Comparison of ENCODE assay signal across 11 cellular contexts in the genomic region with DNA sequence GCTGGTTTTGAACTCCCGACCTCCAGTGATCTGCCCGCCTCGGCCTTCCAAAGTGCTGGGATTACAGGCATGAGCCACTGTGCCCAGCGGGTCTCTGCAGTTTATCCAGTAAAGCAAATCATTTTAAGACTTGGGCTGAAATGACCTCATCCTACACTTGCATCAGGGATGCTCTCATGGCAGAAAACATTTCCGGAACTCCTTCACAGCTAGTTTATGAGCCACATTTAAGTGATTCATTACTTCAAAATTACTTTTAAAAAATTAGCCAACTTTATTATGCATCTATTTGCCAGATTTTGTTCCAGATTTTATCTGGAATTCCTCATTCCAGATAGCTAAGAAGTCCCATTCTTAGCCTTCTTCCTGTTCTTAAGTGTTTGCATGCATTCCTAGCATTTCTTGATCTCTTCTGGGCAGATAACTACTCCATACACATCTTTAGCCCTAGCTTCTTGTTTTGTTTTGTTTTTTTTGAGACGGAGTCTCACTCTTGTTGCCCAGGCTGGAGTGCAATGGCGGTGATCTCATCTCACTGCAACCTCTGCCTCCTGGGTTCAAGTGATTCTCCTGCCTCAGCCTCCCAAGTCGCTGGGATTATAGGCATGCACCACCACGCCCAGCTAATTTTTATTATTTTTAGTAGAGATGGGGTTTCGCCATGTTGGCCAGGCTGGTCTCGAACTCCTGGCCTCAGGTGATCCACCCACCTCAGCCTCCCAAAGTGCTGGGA. TPM values are rescaled to one million over a fixed set of nuclear protein-coding genes. Genes with fewer than 3 reads are reported as not detected.
DNase-seq lines count a peak whose midpoint lies in the region; ATAC-seq and TF ChIP-seq lines count a peak whose summit lies in the region.
"Not testable (repeated sequence)": the region's sequence is repeated elsewhere in the genome, so short reads cannot be mapped to it uniquely, and the experiment has no call there.
"Had no signal": no experiment of that assay in that cellular context is flagged by ENCODE, and none has a peak within 500 bp of the region (broad histone marks: within the 10 kb centered on the region; RNA-seq: fewer than 3 reads in every experiment).

No MANE protein-coding gene starts in this region.

- H3K4me1 Mint-ChIP-seq in Caco-2 (ENCODE audit: low read depth, unreplicated experiment): peaks cover 22% of the 10 kb centered on the region

- not testable (repeated sequence) for H3K27me3 Mint-ChIP-seq in Caco-2 (ENCODE audit: insufficient read depth, unreplicated experiment)

- peak; percentile 65 for ATAC-seq in upper lobe of right lung

- not testable (repeated sequence) for H2AFZ ChIP-seq in mammary epithelial cell (ENCODE audit: low read depth, low read length); hepatocyte

- not testable (repeated sequence) for H4K20me1 ChIP-seq in mammary epithelial cell (ENCODE audit: insufficient read depth, low read length); hepatocyte (ENCODE audit: insufficient read depth, poor library complexity, severe bottlenecking)

- H3K36me3 ChIP-seq in Caco-2 (ENCODE audit: control insufficient read depth, insufficient read depth, low read length); SJSA1; mammary epithelial cell (ENCODE audit: insufficient read depth, low read length); hepatocyte (replicated peaks; ENCODE audit: insufficient read depth, low read depth); upper lobe of right lung: not testable (repeated sequence)

- H3K4me3 Mint-ChIP-seq in Caco-2 (ENCODE audit: unreplicated experiment): not testable (repeated sequence)

- intact Hi-C loops in Caco-2 (cut with micrococcal nuclease; ENCODE audit: unreplicated experiment); mammary epithelial cell (cut with micrococcal nuclease): not testable (repeated sequence)
- intact Hi-C loops in upper lobe of right lung (cut with DNase I): loop anchor here (10.0 kb wide), 1 partner anchor 268 kb away; a partner anchor contains a TSS

- CTCF ChIA-PET in Caco-2 (lab: Charles Lee): interaction anchor here (1.1 to 2.5 kb wide), 3 partner anchors 9 to 119 kb away, joined by 3 to 18 read pairs (median 7); a partner anchor contains a TSS
- CTCF ChIA-PET in mammary epithelial cell (lab: Charles Lee; ENCODE audit: low non-redundant PET): not testable (repeated sequence)

- TF ChIP-seq CTCF in Caco-2 (IDR thresholded peaks at IDR 0.05; ENCODE audit: insufficient read depth in 1 of 2, low read depth in 1 of 2, low read length in 1 of 2, severe bottlenecking in 1 of 2, unreplicated experiment in 1 of 2); mammary epithelial cell (conservative IDR thresholded peaks at IDR 0.05 in 1 of 2, IDR thresholded peaks at IDR 0.05 in 1 of 2; ENCODE audit: extremely low read depth in 1 of 2, insufficient read depth in 1 of 2, low read depth in 1 of 2, low read length in 2 of 2); hepatocyte (IDR thresholded peaks at IDR 0.05; ENCODE audit: poor library complexity); upper lobe of right lung (IDR thresholded peaks at IDR 0.05): not testable (repeated sequence)

- H3K27me3 ChIP-seq in Caco-2 (replicated peaks; ENCODE audit: control insufficient read depth, insufficient read depth, low read length); SJSA1 (replicated peaks); mammary epithelial cell (ENCODE audit: insufficient read depth, low read length); hepatocyte; upper lobe of right lung: not testable (repeated sequence)

- not testable (repeated sequence) for H3K9me3 ChIP-seq in Caco-2; SJSA1 (replicated peaks); mammary epithelial cell (replicated peaks; ENCODE audit: insufficient read depth, low read length); hepatocyte (ENCODE audit: low read depth); upper lobe of right lung

- not testable (repeated sequence) for H3K4me2 ChIP-seq in mammary epithelial cell (ENCODE audit: insufficient read depth, low read depth, low read length); hepatocyte

- H3K36me3 Mint-ChIP-seq in Caco-2 (ENCODE audit: insufficient read depth, unreplicated experiment): peaks cover 30% of the 10 kb centered on the region

- not testable (repeated sequence) for BruUV-seq in Caco-2 (replicated peaks; lab: Mats Ljungman, UMichigan); mammary epithelial cell (replicated peaks; lab: Mats Ljungman, UMichigan)

- in situ Hi-C loops in mammary epithelial cell (cut with MboI; ENCODE audit: low sequenced_read_pairs in 2 of 2): not testable (repeated sequence)

- dilution Hi-C loops in mammary epithelial cell (cut with HindIII; ENCODE audit: low sequenced_read_pairs): not testable (repeated sequence)

- not testable (repeated sequence) for H3K79me2 ChIP-seq in mammary epithelial cell (ENCODE audit: insufficient read depth, low read length); hepatocyte

- POLR2A ChIA-PET in Caco-2 (lab: Charles Lee): interaction anchor here (0.5 to 1.1 kb wide), 4 partner anchors 23 to 170 kb away, joined by 4 to 13 read pairs (median 8); a partner anchor contains a TSS

- H3K9me3 Mint-ChIP-seq in Caco-2 (ENCODE audit: unreplicated experiment): not testable (repeated sequence)

- H3K4me1 ChIP-seq in Caco-2 (peaks cover 17% of the 10 kb centered on the region), SJSA1 (replicated peaks) (peaks cover 26% of the 10 kb centered on the region)
- H3K4me1 ChIP-seq in mammary epithelial cell (ENCODE audit: insufficient read depth, low read length); hepatocyte (ENCODE audit: insufficient read depth); upper lobe of right lung: not testable (repeated sequence)

- 63% methylated on average over 10 of the region's 11 CpGs for WGBS in mammary epithelial cell (ENCODE audit: low coverage, missing lambda C conversion rate)
- WGBS in hepatocyte (ENCODE audit: low lambda C conversion rate, missing lambda C conversion rate): 68% methylated on average over 11 of the region's 11 CpGs

- not testable (repeated sequence) for H3K9ac ChIP-seq in mammary epithelial cell (ENCODE audit: insufficient read depth, low read length)

- DNase-seq in Caco-2, upper lobe of right lung: not testable (repeated sequence)
- DNase-seq in HS-27A (ENCODE audit: low read depth) (peak; percentile 89), SJSA1 (ENCODE audit: low read depth in 1 of 2, low spot score in 2 of 2) (peak; percentile 73 to 91), mammary epithelial cell (peak; percentile 43), fibroblast of peridontal ligament (ENCODE audit: extremely low read depth) (peak; percentile 78), hepatocyte (ENCODE audit: low spot score) (peak; percentile 62), myocyte (ENCODE audit: low read depth) (peak; percentile 42)

- H3K27ac ChIP-seq in SJSA1: peak overlapping the region; percentile 73
- H3K27ac ChIP-seq in mammary epithelial cell (ENCODE audit: insufficient read depth, low read depth, low read length); hepatocyte: not testable (repeated sequence)
- peak overlapping the region; percentile 27 for H3K27ac ChIP-seq in upper lobe of right lung

- not testable (repeated sequence) for H3K4me3 ChIP-seq in Caco-2 (ENCODE audit: low read depth, low read length); SJSA1; mammary epithelial cell (replicated peaks in 1 of 3; ENCODE audit: insufficient read depth in 1 of 3, low read depth in 2 of 3, low read length in 3 of 3); hepatocyte; upper lobe of right lung

- H3K27ac Mint-ChIP-seq in Caco-2 (ENCODE audit: unreplicated experiment): peak overlapping the region; percentile 65

- H3K9me2 ChIP-seq in hepatocyte (replicated peaks; ENCODE audit: insufficient read depth): not testable (repeated sequence)

RNA-seq across cellular contexts. Expression of a gene that starts 7.7 kb away (rescaled TPM):
- total RNA-seq in Caco-2 (2022) (89.1 and 94.8 TPM in 2 replicates), mammary epithelial cell (10 to 100 TPM; 28.7 to 61.6 TPM), hepatocyte (34.8 and 37.4 TPM in 2 replicates), myocyte (75.8 and 80.0 TPM in 2 replicates), upper lobe of right lung (117 TPM)
- 20.9 and 33.4 TPM in 2 replicates for total RNA-seq in SJSA1 (2014; rRNA removed; shearing (Covaris generic))
- polyA plus RNA-seq in mammary epithelial cell (31.7 TPM), hepatocyte (68.6 and 72.4 TPM in 2 replicates)
- polyA minus RNA-seq in mammary epithelial cell: 88.2 TPM
- 57.0 TPM for polyA plus RNA-seq in myocyte (2012)

RNA-seq across cellular contexts. Expression of a gene that starts 24.7 kb away (rescaled TPM):
- total RNA-seq in Caco-2 (2022) (48.0 and 53.4 TPM in 2 replicates), mammary epithelial cell (100 to 1,000 TPM in 1 of 2 donors, 10 to 100 TPM in 1; 66.8 to 151 TPM), hepatocyte (47.6 and 66.4 TPM in 2 replicates), myocyte (90.4 and 121 TPM in 2 replicates), upper lobe of right lung (51.6 TPM)
- 28.5 and 46.7 TPM in 2 replicates for total RNA-seq in SJSA1 (2014; rRNA removed; shearing (Covaris generic))
- polyA plus RNA-seq in mammary epithelial cell (51.7 TPM), hepatocyte (12.2 and 22.5 TPM in 2 replicates)
- polyA minus RNA-seq in mammary epithelial cell: 115 TPM
- polyA plus RNA-seq in myocyte (2012): 87.8 TPM

RNA-seq across cellular contexts. Expression of a gene that starts 27.2 kb away (rescaled TPM):
- total RNA-seq in Caco-2 (2022) (32.1 and 37.7 TPM in 2 replicates), mammary epithelial cell (10 to 100 TPM; 18.3 to 37.5 TPM), hepatocyte (21.9 and 35.4 TPM in 2 replicates), myocyte (29.2 and 32.0 TPM in 2 replicates), upper lobe of right lung (19.8 TPM)
- 47.8 and 55.7 TPM in 2 replicates for total RNA-seq in SJSA1 (2014; rRNA removed; shearing (Covaris generic))
- polyA plus RNA-seq in mammary epithelial cell (61.2 TPM), hepatocyte (12.4 and 12.5 TPM in 2 replicates)
- 25.3 TPM for polyA minus RNA-seq in mammary epithelial cell
- 44.5 TPM for polyA plus RNA-seq in myocyte (2012)

RNA-seq across cellular contexts. Expression of a gene that starts 32.9 kb away (rescaled TPM):
- total RNA-seq in Caco-2 (2022): 83.1 and 110 TPM in 2 replicates
- not detected in 2 replicates for total RNA-seq in SJSA1 (2014; rRNA removed; shearing (Covaris generic))
- total RNA-seq in mammary epithelial cell: under 1 TPM in 1 of 2 donors, not detected in 1; 0.45 TPM
- polyA plus RNA-seq in mammary epithelial cell: not detected
- not detected for polyA minus RNA-seq in mammary epithelial cell
- total RNA-seq in hepatocyte: 179 and 187 TPM in 2 replicates
- polyA plus RNA-seq in hepatocyte: 155 and 167 TPM in 2 replicates
- total RNA-seq in myocyte: not detected in 2 replicates
- polyA plus RNA-seq in myocyte (2012): 0.15 TPM
- 0.87 TPM for total RNA-seq in upper lobe of right lung
- total RNA-seq: Right ventricle myocardium superior, subcutaneous adipose tissue had no signal
- polyA plus RNA-seq: naive thymus-derived CD4-positive, alpha-beta T cell had no signal

RNA-seq across cellular contexts. Expression of a gene that starts 38.8 kb away (rescaled TPM):
- total RNA-seq in Caco-2 (2022) (960 and 1,174 TPM in 2 replicates), mammary epithelial cell (1,000 to 10,000 TPM in 1 of 2 donors, 100 to 1,000 TPM in 1; 732 to 1,042 TPM), hepatocyte (1,441 and 1,490 TPM in 2 replicates), myocyte (883 and 1,119 TPM in 2 replicates), upper lobe of right lung (1,254 TPM)
- total RNA-seq in SJSA1 (2014; rRNA removed; shearing (Covaris generic)): 4,832 and 5,659 TPM in 2 replicates
- polyA plus RNA-seq in mammary epithelial cell (3,180 TPM), hepatocyte (2,273 and 2,387 TPM in 2 replicates)
- 913 TPM for polyA minus RNA-seq in mammary epithelial cell
- polyA plus RNA-seq in myocyte (2012): 3,503 TPM
